31 cellular contexts compared by ENCODE assay signal in the genomic region with DNA sequence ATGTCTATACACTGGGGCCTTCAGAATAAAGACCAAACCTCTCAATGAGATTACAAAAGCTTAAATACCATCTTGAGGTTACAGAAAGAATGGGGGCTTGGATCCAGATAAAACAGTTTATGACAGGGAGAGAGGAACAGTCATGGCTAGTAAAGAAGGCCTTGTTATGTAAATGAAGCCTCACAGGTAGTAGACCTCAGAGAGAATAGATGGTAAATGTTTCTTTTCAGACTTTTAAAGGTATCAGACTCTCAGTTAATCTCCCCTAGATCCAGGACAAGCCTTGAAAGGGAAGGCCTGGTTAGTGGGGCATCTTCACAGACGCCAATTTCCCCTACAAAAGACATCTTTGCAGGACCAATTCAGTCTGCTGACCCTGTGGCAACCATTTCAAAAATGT.
"Had no signal": no experiment of that assay in that cellular context is flagged by ENCODE, and none has a peak within 500 bp of the region (broad histone marks: within the 10 kb centered on the region; RNA-seq: fewer than 3 reads in every experiment).

No MANE protein-coding gene starts in this region.

- ATAC-seq: activated CD8-positive, alpha-beta T cell treated with anti-CD3 and anti-CD28 coated beads for 36 hours; activated T-cell treated with anti-CD3 and anti-CD28 coated beads, Interleukin-2, amount 50 U/mL, for 72 hours; activated T-helper 17 cell treated with anti-CD3 and anti-CD28 coated beads, Interleukin-2, amount 50 U/mL, for 72 hours; K562 had no signal

- H3K27ac Mint-ChIP-seq: activated B cell treated with CpG ODN at 0.5 μM for 24 hours; activated CD8-positive, alpha-beta T cell treated with anti-CD3 and anti-CD28 coated beads for 36 hours; activated naive CD8-positive, alpha-beta T cell treated with anti-CD3 and anti-CD28 coated beads for 36 hours; activated T-cell treated with anti-CD3 and anti-CD28 coated beads, Interleukin-2, amount 50 U/mL, for 72 hours; activated T-helper 17 cell treated with anti-CD3 and anti-CD28 coated beads, Interleukin-2, amount 50 U/mL, for 72 hours; T-helper 1 cell treated with Interleukin-12 subunit alpha and Interleukin-12 subunit beta and Interleukin-4 antibody, amounts not matched to agents 30 μg/mL and 1 μg/mL, for 36 hours; T-helper 2 cell treated with Interferon-gamma antibody and Interleukin-4, amounts not matched to agents 5 μg/mL and 100 μg/mL, for 36 hours had no signal

- H3K4me1 Mint-ChIP-seq: activated B cell treated with CpG ODN at 0.5 μM for 24 hours; activated naive CD8-positive, alpha-beta T cell treated with anti-CD3 and anti-CD28 coated beads for 36 hours; activated T-helper 17 cell treated with anti-CD3 and anti-CD28 coated beads, Interleukin-2, amount 50 U/mL, for 72 hours had no signal

- H3K27me3 Mint-ChIP-seq: activated B cell treated with CpG ODN at 0.5 μM for 24 hours; activated CD8-positive, alpha-beta T cell treated with anti-CD3 and anti-CD28 coated beads for 36 hours; activated naive CD8-positive, alpha-beta T cell treated with anti-CD3 and anti-CD28 coated beads for 36 hours; activated T-helper 17 cell treated with anti-CD3 and anti-CD28 coated beads, Interleukin-2, amount 50 U/mL, for 72 hours had no signal

- DNase-seq: activated B cell treated with CpG ODN at 0.5 μM for 24 hours; activated CD4-positive, alpha-beta T cell treated with anti-CD3 and anti-CD28 coated beads for 48 hours; activated CD4-positive, CD25-positive, alpha-beta regulatory T cell treated with anti-CD3 and anti-CD28 coated beads, Interleukin-2, amount 50 U/mL, for 72 hours; activated CD8-positive, alpha-beta T cell treated with anti-CD3 and anti-CD28 coated beads for 36 hours; activated effector memory CD4-positive, alpha-beta T cell treated with anti-CD3 and anti-CD28 coated beads, Interleukin-2, amount 50 U/mL, for 16 hours; activated naive CD4-positive, alpha-beta T cell; activated naive CD4-positive, alpha-beta T cell treated with anti-CD3 and anti-CD28 coated beads, Interleukin-2, amount 50 U/mL, for 16 hours; activated naive CD8-positive, alpha-beta T cell treated with anti-CD3 and anti-CD28 coated beads for 36 hours; activated T-cell treated with anti-CD3 and anti-CD28 coated beads, Interleukin-2, amount 50 U/mL, for 1 hour; activated T-cell treated with anti-CD3 and anti-CD28 coated beads, Interleukin-2, amount 50 U/mL, for 72 hours; amniotic stem cell; aorta; brain microvascular endothelial cell; central memory CD4-positive, alpha-beta T cell; Karpas-422; NCI-H1105; NCI-H1417 treated with DMSO at 0.1 percent for 48 hours; NCI-H187 treated with DMSO at 0.1 percent for 48 hours; NCI-H2081; NCI-H2171; NCI-H510A; NCI-H526; NCI-H774; Peyer's patch; RPMI8226; SHP77 treated with DMSO at 0.1 percent for 48 hours; SK-N-SH had no signal

- H3K9me3 Mint-ChIP-seq: activated T-helper 17 cell treated with anti-CD3 and anti-CD28 coated beads, Interleukin-2, amount 50 U/mL, for 72 hours had no signal

- H3K4me3 Mint-ChIP-seq: activated B cell treated with CpG ODN at 0.5 μM for 24 hours; activated CD8-positive, alpha-beta T cell treated with anti-CD3 and anti-CD28 coated beads for 36 hours; activated naive CD8-positive, alpha-beta T cell treated with anti-CD3 and anti-CD28 coated beads for 36 hours; activated T-cell treated with anti-CD3 and anti-CD28 coated beads, Interleukin-2, amount 50 U/mL, for 72 hours; activated T-helper 17 cell treated with anti-CD3 and anti-CD28 coated beads, Interleukin-2, amount 50 U/mL, for 72 hours; T-helper 1 cell treated with Interleukin-12 subunit alpha and Interleukin-12 subunit beta and Interleukin-4 antibody, amounts not matched to agents 30 μg/mL and 1 μg/mL, for 36 hours; T-helper 2 cell treated with Interferon-gamma antibody and Interleukin-4, amounts not matched to agents 5 μg/mL and 100 μg/mL, for 36 hours had no signal

- H3K36me3 Mint-ChIP-seq: activated naive CD8-positive, alpha-beta T cell treated with anti-CD3 and anti-CD28 coated beads for 36 hours had no signal
